In the genomic region with DNA sequence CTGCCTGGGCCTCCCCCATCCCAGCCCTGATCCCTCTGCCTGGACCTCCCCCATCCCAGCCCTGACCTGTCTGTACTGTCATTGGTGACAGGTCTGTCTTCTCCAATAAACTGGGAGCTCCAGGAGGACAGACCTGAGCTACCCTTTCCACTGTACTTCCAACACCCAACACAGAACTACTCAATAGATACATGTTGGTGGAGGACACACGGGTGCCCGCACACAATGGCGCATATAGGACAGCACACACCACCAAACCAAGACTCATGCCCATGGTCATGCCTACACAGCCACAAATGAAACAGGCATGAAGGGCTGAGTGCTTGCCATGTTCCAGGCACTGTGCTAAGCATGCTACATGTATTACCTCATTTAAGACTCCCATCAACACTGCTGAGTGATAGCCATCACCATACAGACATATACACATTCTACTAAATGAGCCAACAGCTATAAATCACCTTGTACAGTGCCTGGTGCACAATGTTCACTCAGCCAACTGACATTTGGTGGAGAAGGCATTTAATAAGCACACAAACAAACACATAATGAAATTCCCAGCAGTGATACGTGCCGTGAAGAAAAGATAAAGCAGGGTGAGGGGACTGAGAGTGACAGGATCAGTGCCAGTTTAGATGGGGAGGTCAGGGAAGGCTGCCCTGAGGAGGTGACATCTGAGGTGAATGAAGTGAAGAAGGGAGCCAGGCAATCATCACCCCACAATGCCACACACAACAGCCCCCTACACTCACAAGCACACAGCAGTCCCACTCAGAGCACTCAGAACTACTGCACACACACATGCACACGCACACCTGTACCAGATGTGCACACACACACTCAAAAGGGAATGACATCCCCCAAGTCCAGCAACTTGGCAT, we compare ENCODE assay signal across 11 cellular contexts. TPM values are rescaled to one million over a fixed set of nuclear protein-coding genes. Genes with fewer than 3 reads are reported as not detected.
A peak's percentile ranks its signal among the peaks of the same experiment; 100 is the strongest.
DNase-seq lines count a peak whose midpoint lies in the region; ATAC-seq, FAIRE-seq and TF ChIP-seq lines count a peak whose summit lies in the region.
"Had no signal": no experiment of that assay in that cellular context is flagged by ENCODE, and none has a peak within 500 bp of the region (broad histone marks: within the 10 kb centered on the region; RNA-seq: fewer than 3 reads in every experiment).

No MANE protein-coding gene starts in this region.

- H4K20me1 ChIP-seq in BLaER1 treated with 17β-estradiol and CSF1 and Interleukin-3, amounts not matched to agents 10 nM and 100 nM: peaks cover 0 to 28% (median 0%) of the 10 kb centered on the region in 11 experiments; a peak in 10 of 22 replicates

- in situ Hi-C loops in astrocyte of the spinal cord (cut with HindIII; ENCODE audit: low sequenced_read_pairs): no loop called here

- peak overlapping the region; percentile 51 to 84 (median 66) for H3K4me3 ChIP-seq in BLaER1 treated with 17β-estradiol and CSF1 and Interleukin-3, amounts not matched to agents 10 nM and 100 nM
- H3K4me3 ChIP-seq in astrocyte of the spinal cord (ENCODE audit: low read depth, low read length): peak overlapping the region; percentile 41
- peak overlapping the region; percentile 28 for H3K4me3 ChIP-seq in mesodermal cell (ENCODE audit: extremely low read depth, insufficient read depth, low read length, poor library complexity, severe bottlenecking)

- no peak for DNase-seq in HTR-8/SVneo (ENCODE audit: insufficient read length, low spot score)
- no peak for DNase-seq in astrocyte of the spinal cord (ENCODE audit: low read depth, low spot score)
- DNase-seq in NCI-H2227 (lab: John Stamatoyannopoulos, UW; ENCODE audit: unreplicated experiment): no peak
- DNase-seq in activated gamma-delta T cell (lab: John Stamatoyannopoulos, UW): no peak
- DNase-seq in NCI-H69 (lab: John Stamatoyannopoulos, UW): no peak
- DNase-seq: cortex of kidney had no signal

- 75 to 86% methylated on average over 4 of the region's 6 CpGs for WGBS in mesodermal cell (ENCODE audit: insufficient coverage in 2 of 2), 2 experiments

- H3K4me1 ChIP-seq in BLaER1 treated with 17β-estradiol and CSF1 and Interleukin-3, amounts not matched to agents 10 nM and 100 nM: peaks cover 59 to 100% (median 97%) of the 10 kb centered on the region in 10 experiments
- peaks cover 13% of the 10 kb centered on the region for H3K4me1 ChIP-seq in mesodermal cell (ENCODE audit: control insufficient read depth, insufficient read depth, low read length, poor library complexity, severe bottlenecking)

- TF ChIP-seq CTCF in astrocyte of the spinal cord (IDR thresholded peaks at IDR 0.05; ENCODE audit: low read depth, low read length): no peak

- ATAC-seq in GM18858 (IDR thresholded peaks at IDR 0.05; ENCODE audit: unreplicated experiment): no peak
- ATAC-seq: HCT116 had no signal

- H3K9me3 ChIP-seq in BLaER1 treated with 17β-estradiol and CSF1 and Interleukin-3, amounts not matched to agents 10 nM and 100 nM (replicated peaks in 1 of 11): no peaks in the 10 kb centered on the region
- H3K9me3 ChIP-seq in mesodermal cell (ENCODE audit: control insufficient read depth, low read length): no peaks in the 10 kb centered on the region
- H3K9me3 ChIP-seq: neutrophil had no signal

- H3K27me3 ChIP-seq in BLaER1 treated with 17β-estradiol and CSF1 and Interleukin-3, amounts not matched to agents 10 nM and 100 nM: peaks cover 0 to 11% (median 0%) of the 10 kb centered on the region in 11 experiments; a peak in 5 of 22 replicates

- peak; percentile 71 for FAIRE-seq in HTR-8/SVneo (lab: Jason Lieb, UNC)

- peak overlapping the region; percentile 1 to 89 (median 66); a peak in 17 of 22 replicates for H3K27ac ChIP-seq in BLaER1 treated with 17β-estradiol and CSF1 and Interleukin-3, amounts not matched to agents 10 nM and 100 nM
- H3K27ac ChIP-seq in mesodermal cell (ENCODE audit: low read depth, low read length, severe bottlenecking): no peak overlapping the region
- H3K27ac ChIP-seq: neutrophil had no signal

- H3K36me3 ChIP-seq in BLaER1 treated with 17β-estradiol and CSF1 and Interleukin-3, amounts not matched to agents 10 nM and 100 nM: peaks cover 0 to 12% (median 0%) of the 10 kb centered on the region in 11 experiments; a peak in 5 of 22 replicates
- no peaks in the 10 kb centered on the region for H3K36me3 ChIP-seq in mesodermal cell (ENCODE audit: control insufficient read depth, insufficient read depth, low read length)
- H3K36me3 ChIP-seq: neutrophil had no signal

- H3K9ac ChIP-seq in BLaER1 treated with 17β-estradiol and CSF1 and Interleukin-3, amounts not matched to agents 10 nM and 100 nM: peak overlapping the region; percentile 50 to 85 (median 72); a peak in 21 of 22 replicates

- peak overlapping the region; percentile 87 to 99 (median 96) for H3K4me2 ChIP-seq in BLaER1 treated with 17β-estradiol and CSF1 and Interleukin-3, amounts not matched to agents 10 nM and 100 nM

RNA-seq across cellular contexts. Expression of a gene that starts 0.9 kb away (rescaled TPM):
- 9.0 TPM for polyA plus RNA-seq in mesodermal cell (2013, experiment 1 of 2)
- polyA plus RNA-seq in mesodermal cell (2013, experiment 2 of 2): 4.9 TPM

RNA-seq across cellular contexts. Expression of a gene that starts 55.4 kb away (rescaled TPM):
- polyA plus RNA-seq in mesodermal cell (2013, experiment 1 of 2): 18.0 TPM
- 13.7 TPM for polyA plus RNA-seq in mesodermal cell (2013, experiment 2 of 2)
